In genomic region chr21:31624961-31625491, GRCh38 we compare ENCODE assay signal across 1 cellular context.
TF ChIP-seq lines count a peak whose summit lies in the region.

No MANE protein-coding gene starts in this region.

TF ChIP-seq in HepG2, 621 proteins besides CTCF, POLR2A, EP300 and RAD21:
- peak; percentile 41; the same call in 1 of the 2 replicates for TF ChIP-seq CEBPB (IDR thresholded peaks at IDR 0.05; ENCODE audit: borderline replicate concordance, low read depth, low read length)
- no peak for TF ChIP-seq ZNF713 (CRISPR knock-in tag; IDR thresholded peaks at IDR 0.05)
- peak; percentile 80; the same call in 1 of the 2 replicates for TF ChIP-seq ZNF362 (CRISPR knock-in tag; IDR thresholded peaks at IDR 0.05; ENCODE audit: borderline replicate concordance)
- peak; percentile 49; the same call in 1 of the 2 replicates for TF ChIP-seq ZNF770 (CRISPR knock-in tag; IDR thresholded peaks at IDR 0.05)
- no peak for TF ChIP-seq MTERF4 (CRISPR knock-in tag; IDR thresholded peaks at IDR 0.05)
